Comparison of ENCODE assay signal across 1 cellular context in the genomic region with DNA sequence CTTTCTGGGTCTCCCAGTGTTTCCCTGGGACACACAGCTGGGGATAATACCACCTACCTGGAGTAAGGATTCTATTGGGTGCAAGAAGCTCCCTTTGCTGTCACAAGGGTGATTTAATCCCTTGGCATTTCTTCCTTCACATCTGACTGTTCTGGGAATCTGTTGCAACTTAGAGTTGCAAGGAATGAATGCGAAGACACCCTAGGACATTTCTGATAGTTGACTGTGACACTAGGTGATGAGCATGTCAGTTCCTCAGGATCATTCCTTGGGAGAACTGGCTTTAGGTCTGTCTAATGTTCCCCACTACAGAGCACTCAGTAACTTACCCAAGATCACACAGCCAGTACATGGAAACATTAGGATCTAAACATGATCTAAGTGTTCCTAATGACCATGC.
TF ChIP-seq lines count a peak whose summit lies in the region.

No MANE protein-coding gene starts in this region.

TF ChIP-seq in SK-N-SH treated with all-trans-retinoic acid at 6 μM for 48 hours, 23 proteins besides CTCF, POLR2A, EP300 and RAD21 (continued from another document):
- TF ChIP-seq, protein P1, sequence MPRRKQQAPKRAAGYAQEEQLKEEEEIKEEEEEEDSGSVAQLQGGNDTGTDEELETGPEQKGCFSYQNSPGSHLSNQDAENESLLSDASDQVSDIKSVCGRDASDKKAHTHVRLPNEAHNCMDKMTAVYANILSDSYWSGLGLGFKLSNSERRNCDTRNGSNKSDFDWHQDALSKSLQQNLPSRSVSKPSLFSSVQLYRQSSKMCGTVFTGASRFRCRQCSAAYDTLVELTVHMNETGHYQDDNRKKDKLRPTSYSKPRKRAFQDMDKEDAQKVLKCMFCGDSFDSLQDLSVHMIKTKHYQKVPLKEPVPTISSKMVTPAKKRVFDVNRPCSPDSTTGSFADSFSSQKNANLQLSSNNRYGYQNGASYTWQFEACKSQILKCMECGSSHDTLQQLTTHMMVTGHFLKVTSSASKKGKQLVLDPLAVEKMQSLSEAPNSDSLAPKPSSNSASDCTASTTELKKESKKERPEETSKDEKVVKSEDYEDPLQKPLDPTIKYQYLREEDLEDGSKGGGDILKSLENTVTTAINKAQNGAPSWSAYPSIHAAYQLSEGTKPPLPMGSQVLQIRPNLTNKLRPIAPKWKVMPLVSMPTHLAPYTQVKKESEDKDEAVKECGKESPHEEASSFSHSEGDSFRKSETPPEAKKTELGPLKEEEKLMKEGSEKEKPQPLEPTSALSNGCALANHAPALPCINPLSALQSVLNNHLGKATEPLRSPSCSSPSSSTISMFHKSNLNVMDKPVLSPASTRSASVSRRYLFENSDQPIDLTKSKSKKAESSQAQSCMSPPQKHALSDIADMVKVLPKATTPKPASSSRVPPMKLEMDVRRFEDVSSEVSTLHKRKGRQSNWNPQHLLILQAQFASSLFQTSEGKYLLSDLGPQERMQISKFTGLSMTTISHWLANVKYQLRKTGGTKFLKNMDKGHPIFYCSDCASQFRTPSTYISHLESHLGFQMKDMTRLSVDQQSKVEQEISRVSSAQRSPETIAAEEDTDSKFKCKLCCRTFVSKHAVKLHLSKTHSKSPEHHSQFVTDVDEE (CRISPR knock-in tag; IDR thresholded peaks at IDR 0.05): no peak
- TF ChIP-seq CSRNP3 (CRISPR knock-in tag; IDR thresholded peaks at IDR 0.05): no peak
- TF ChIP-seq PPARA (CRISPR knock-in tag; IDR thresholded peaks at IDR 0.05; ENCODE audit: borderline replicate concordance): no peak
